In the genomic region with DNA sequence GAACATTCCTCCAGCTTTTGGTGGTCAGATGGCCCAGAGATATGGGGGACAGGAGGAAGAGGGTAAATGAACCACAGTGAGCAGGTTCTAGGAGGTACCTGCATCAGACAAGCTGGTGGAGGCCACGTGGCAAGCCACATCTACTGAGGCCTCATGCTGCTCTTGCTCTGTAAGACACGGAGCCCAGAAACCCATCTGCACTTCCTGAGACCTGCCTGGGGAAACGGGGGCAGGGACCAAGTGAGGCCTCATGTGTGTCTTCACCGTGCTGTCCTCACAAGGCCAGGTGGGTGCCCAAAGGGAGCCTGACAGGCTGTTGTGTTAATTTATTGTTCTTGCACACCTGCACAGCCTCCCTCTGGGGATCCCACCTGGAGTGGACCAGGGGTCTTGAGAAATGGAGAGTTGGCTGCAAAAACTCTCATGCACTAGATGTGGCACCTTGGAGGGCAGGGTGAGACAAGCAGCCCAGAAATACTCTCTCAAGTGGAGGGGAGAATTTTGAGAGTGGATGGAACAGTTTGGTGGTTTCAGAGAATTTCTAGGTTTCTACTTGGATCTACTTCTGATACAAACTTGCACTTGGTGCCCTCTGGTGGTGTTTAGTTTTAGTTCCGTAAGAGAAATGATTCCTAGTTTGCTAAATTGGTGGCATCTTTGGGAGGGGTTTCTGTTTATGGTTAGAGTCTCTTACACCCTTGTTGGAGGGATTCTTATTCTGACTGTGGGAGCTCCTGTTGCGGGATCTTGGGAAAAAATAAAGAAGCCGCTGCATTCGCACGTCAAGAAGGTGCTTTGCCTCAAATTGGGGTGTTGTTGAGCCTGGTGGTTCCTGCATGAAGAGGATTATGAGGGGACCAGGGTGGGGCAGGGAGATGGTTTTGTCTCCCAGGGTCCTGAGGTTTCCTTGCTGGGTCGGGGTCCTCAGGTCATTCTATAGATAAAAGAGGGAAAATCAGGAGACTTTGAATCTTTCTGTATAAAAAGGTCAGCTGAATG, we compare ENCODE assay signal across 8 cellular contexts. TPM values are rescaled to one million over a fixed set of nuclear protein-coding genes. Genes with fewer than 3 reads are reported as not detected.
DNase-seq lines count a peak whose midpoint lies in the region; ATAC-seq and TF ChIP-seq lines count a peak whose summit lies in the region.
"Had no signal": no experiment of that assay in that cellular context is flagged by ENCODE, and none has a peak within 500 bp of the region (broad histone marks: within the 10 kb centered on the region; RNA-seq: fewer than 3 reads in every experiment).

No MANE protein-coding gene starts in this region.

- H3K4me3 Mint-ChIP-seq in CD8-positive, alpha-beta T cell = no peak overlapping the region

- no peaks in the 10 kb centered on the region for H3K36me3 Mint-ChIP-seq in CD8-positive, alpha-beta T cell

- no peaks in the 10 kb centered on the region for H3K9me3 ChIP-seq in CD8-positive, alpha-beta T cell (ENCODE audit: low read length)
- H3K9me3 ChIP-seq: neutrophil had no signal

- intact Hi-C loops in CD8-positive, alpha-beta T cell (cut with DNase I, micrococcal nuclease) = loop anchor here in 1 of 2 experiments (2.0 kb wide), 1 partner anchor 239 kb away; no protein-coding TSS in a partner anchor

- no peaks in the 10 kb centered on the region for H3K36me3 ChIP-seq in CD8-positive, alpha-beta T cell (ENCODE audit: insufficient read depth, low read length)
- H3K36me3 ChIP-seq: neutrophil had no signal

- ATAC-seq in GM18511 (IDR thresholded peaks at IDR 0.05; ENCODE audit: unreplicated experiment) = no peak
- no peak for ATAC-seq in CD8-positive, alpha-beta T cell

- peaks cover 4% of the 10 kb centered on the region for H3K27me3 Mint-ChIP-seq in CD8-positive, alpha-beta T cell (ENCODE audit: low read depth)

- H3K27ac ChIP-seq in RWPE1 = no peak overlapping the region
- H3K27ac ChIP-seq in CD8-positive, alpha-beta T cell (ENCODE audit: low read depth, low read length) = no peak overlapping the region
- H3K27ac ChIP-seq: neutrophil had no signal

- H3K4me3 ChIP-seq in HFF-Myc (replicated peaks; ENCODE audit: low read depth, low read length) (no peak overlapping the region), epithelial cell of proximal tubule (ENCODE audit: low read depth, low read length) (no peak overlapping the region)
- no peak overlapping the region for H3K4me3 ChIP-seq in CD8-positive, alpha-beta T cell (ENCODE audit: low read depth, low read length)

- CTCF ChIA-PET in RWPE1 (lab: Yijun Ruan, JAX) = interaction anchor here (0.6 to 2.5 kb wide), 7 partner anchors 11 to 1004 kb away, joined by 3 to 29 read pairs (median 3); no protein-coding TSS in a partner anchor
- CTCF ChIA-PET in CD8-positive, alpha-beta T cell (lab: Charles Lee) = interaction anchor here (1.6 kb wide), 1 partner anchor 238 kb away, joined by 5 read pairs; no protein-coding TSS in a partner anchor

- no peaks in the 10 kb centered on the region for H3K4me1 ChIP-seq in CD8-positive, alpha-beta T cell (ENCODE audit: insufficient read depth, low read length)

- no peaks in the 10 kb centered on the region for H3K9me3 Mint-ChIP-seq in CD8-positive, alpha-beta T cell

- peak; percentile 40 for TF ChIP-seq CTCF in HFF-Myc (IDR thresholded peaks at IDR 0.05; ENCODE audit: low read depth, low read length, missing control alignments)
- peak; percentile 61 for TF ChIP-seq CTCF in RWPE1 (conservative IDR thresholded peaks at IDR 0.05; ENCODE audit: low read depth)
- peak; percentile 64 for TF ChIP-seq CTCF in epithelial cell of proximal tubule (conservative IDR thresholded peaks at IDR 0.05; ENCODE audit: low read depth, low read length)
- no peak for TF ChIP-seq CTCF in CD8-positive, alpha-beta T cell (IDR thresholded peaks at IDR 0.05)

- no peaks in the 10 kb centered on the region for H3K27me3 ChIP-seq in CD8-positive, alpha-beta T cell (ENCODE audit: insufficient read depth, low read length)

- DNase-seq in DMS53 treated with DMSO at 0.1 percent for 48 hours (lab: John Stamatoyannopoulos, UW; ENCODE audit: unreplicated experiment) (peak; percentile 4), HFF-Myc (ENCODE audit: extremely low read depth, low read depth) (peak; percentile 33), RWPE1 (ENCODE audit: low spot score) (peak; percentile 49), epithelial cell of proximal tubule (ENCODE audit: low read depth) (peak; percentile 22), non-pigmented ciliary epithelial cell (ENCODE audit: low read depth) (peak; percentile 31)
- no peak for DNase-seq in CD8-positive, alpha-beta T cell

- no peaks in the 10 kb centered on the region for H3K4me1 Mint-ChIP-seq in CD8-positive, alpha-beta T cell (ENCODE audit: low read depth)

- H3K27ac Mint-ChIP-seq in CD8-positive, alpha-beta T cell = no peak overlapping the region

- POLR2A ChIA-PET in RWPE1 (lab: Yijun Ruan, JAX; ENCODE audit: low non-redundant PET) = no interaction called here
- POLR2A ChIA-PET in CD8-positive, alpha-beta T cell (lab: Charles Lee) = no interaction called here

RNA-seq across cellular contexts. Expression of a gene that starts 47.5 kb away (rescaled TPM):
- total RNA-seq in epithelial cell of proximal tubule = not detected in 2 replicates
- total RNA-seq in CD8-positive, alpha-beta T cell = not detected

Comparison
In these comparisons a context has a peak if more than half of its experiments do, and no peak if none do; other contexts are left out.
1. DNase-seq: peak in DMS53 treated with DMSO at 0.1 percent for 48 hours (single experiment), HFF-Myc (single experiment), RWPE1 (single experiment), epithelial cell of proximal tubule (single experiment) and non-pigmented ciliary epithelial cell (single experiment); none in CD8-positive, alpha-beta T cell (0 of 7).